In genomic region chr3:69865920-69866679, GRCh38 we compare ENCODE assay signal across 12 cellular contexts.
DNase-seq lines count a peak whose midpoint lies in the region; ATAC-seq, FAIRE-seq and TF ChIP-seq lines count a peak whose summit lies in the region.
"Had no signal": no experiment of that assay in that cellular context is flagged by ENCODE, and none has a peak within 500 bp of the region (broad histone marks: within the 10 kb centered on the region; RNA-seq: fewer than 3 reads in every experiment).

No MANE protein-coding gene starts in this region.

- TF ChIP-seq POLR2A in A549 (IDR thresholded peaks at IDR 0.05; ENCODE audit: low read length) = no peak

- CTCF ChIA-PET in A549 (lab: Yijun Ruan, JAX) = interaction anchor here (0.6 to 3.0 kb wide), 6 partner anchors 10 to 745 kb away, joined by 3 to 16 read pairs (median 4); no protein-coding TSS in a partner anchor

- H3K36me3 ChIP-seq in SJSA1 (no peaks in the 10 kb centered on the region), neural progenitor cell (no peaks in the 10 kb centered on the region)

- ATAC-seq in A549 = peak; percentile 86
- ATAC-seq in GM19351 (IDR thresholded peaks at IDR 0.05; ENCODE audit: unreplicated experiment) = no peak
- no peak for ATAC-seq in HG03432 (IDR thresholded peaks at IDR 0.05; ENCODE audit: unreplicated experiment)
- ATAC-seq: natural killer cell treated with Interleukin-12 subunit alpha and Interleukin-12 subunit beta and Interleukin-15 and Interleukin-18, amount 100 ng/mL, for 72 hours had no signal

- no peak for TF ChIP-seq CTCF in A549 (IDR thresholded peaks at IDR 0.05)
- no peak for TF ChIP-seq CTCF in neural progenitor cell (IDR thresholded peaks at IDR 0.05)

- no peaks in the 10 kb centered on the region for H4K20me1 ChIP-seq in neural progenitor cell (ENCODE audit: low read depth)

- peak in 1 of 2 experiments; percentile 65 for DNase-seq in A549 (ENCODE audit: low read depth in 1 of 2, low spot score in 1 of 2)
- peak in 1 of 2 experiments; percentile 54 for DNase-seq in SJSA1 (ENCODE audit: low read depth in 1 of 2, low spot score in 2 of 2)
- peak; percentile 39 for DNase-seq in glomerular visceral epithelial cell (ENCODE audit: extremely low spot score)
- peak; percentile 10 for DNase-seq in neural progenitor cell (ENCODE audit: low spot score)
- no peak for DNase-seq in GM19238 (ENCODE audit: insufficient read length, low spot score)
- no peak for DNase-seq in NCI-H187 treated with DMSO at 0.1 percent for 48 hours (lab: John Stamatoyannopoulos, UW)
- DNase-seq: Kasumi-1 had no signal

- H3K79me2 ChIP-seq in neural progenitor cell (ENCODE audit: low read depth) = no peaks in the 10 kb centered on the region

- no peaks in the 10 kb centered on the region for H3F3A ChIP-seq in neural progenitor cell (ENCODE audit: low read depth)

- TF ChIP-seq RAD21 in A549 (conservative IDR thresholded peaks at IDR 0.05 in 1 of 2, IDR thresholded peaks at IDR 0.05 in 1 of 2) = no peak

- H3K27me3 ChIP-seq in SJSA1 (replicated peaks) (no peaks in the 10 kb centered on the region), neural progenitor cell (no peaks in the 10 kb centered on the region)

- no peaks in the 10 kb centered on the region for H3K9me3 Mint-ChIP-seq in neural progenitor cell

- H3K27ac Mint-ChIP-seq in neural progenitor cell = no peak overlapping the region
- H3K27ac Mint-ChIP-seq: B cell; natural killer cell treated with Interleukin-12 subunit alpha and Interleukin-12 subunit beta and Interleukin-15 and Interleukin-18, amount 100 ng/mL, for 72 hours had no signal

- peak overlapping the region; percentile 84 for H2AFZ ChIP-seq in neural progenitor cell (replicated peaks)

- no peaks in the 10 kb centered on the region for H3K27me3 Mint-ChIP-seq in neural progenitor cell (ENCODE audit: insufficient read depth, low read depth)
- H3K27me3 Mint-ChIP-seq: B cell; natural killer cell treated with Interleukin-12 subunit alpha and Interleukin-12 subunit beta and Interleukin-15 and Interleukin-18, amount 100 ng/mL, for 72 hours had no signal

- H3K4me3 ChIP-seq in A549 (peak overlapping the region; percentile 45), SJSA1 (peak overlapping the region; percentile 32), neural progenitor cell (no peak overlapping the region)

- H3K27ac ChIP-seq in A549 (peak overlapping the region; percentile 80 to 85), SJSA1 (peak overlapping the region; percentile 85), neural progenitor cell (no peak overlapping the region)

- no peak for TF ChIP-seq EP300 in A549 (IDR thresholded peaks at IDR 0.05)

- H3K9ac ChIP-seq in neural progenitor cell = no peak overlapping the region

- POLR2A ChIA-PET in A549 (lab: Yijun Ruan, JAX) = interaction anchor here (0.6 to 1.6 kb wide), 3 partner anchors 9 to 175 kb away, joined by 3 to 5 read pairs (median 4); no protein-coding TSS in a partner anchor

- H3K4me1 ChIP-seq in A549 (peaks cover 56% of the 10 kb centered on the region), SJSA1 (replicated peaks) (peaks cover 52% of the 10 kb centered on the region), neural progenitor cell (no peaks in the 10 kb centered on the region)

- H3K36me3 Mint-ChIP-seq in neural progenitor cell = no peaks in the 10 kb centered on the region
- H3K36me3 Mint-ChIP-seq: natural killer cell treated with Interleukin-12 subunit alpha and Interleukin-12 subunit beta and Interleukin-15 and Interleukin-18, amount 100 ng/mL, for 72 hours had no signal

- H3K4me3 Mint-ChIP-seq in neural progenitor cell = no peak overlapping the region
- H3K4me3 Mint-ChIP-seq: B cell; natural killer cell treated with Interleukin-12 subunit alpha and Interleukin-12 subunit beta and Interleukin-15 and Interleukin-18, amount 100 ng/mL, for 72 hours had no signal

- H3K9me3 ChIP-seq in A549 (no peaks in the 10 kb centered on the region), SJSA1 (replicated peaks) (no peaks in the 10 kb centered on the region), neural progenitor cell (ENCODE audit: low read depth) (no peaks in the 10 kb centered on the region)

- peak overlapping the region; percentile 89 for H3K4me2 ChIP-seq in A549
- no peak overlapping the region for H3K4me2 ChIP-seq in neural progenitor cell

- H3K4me1 Mint-ChIP-seq in neural progenitor cell = peaks cover 13% of the 10 kb centered on the region
- H3K4me1 Mint-ChIP-seq: B cell had no signal

- 3% methylated on average over 7 of the region's 10 CpGs for WGBS in A549 (ENCODE audit: missing lambda C conversion rate)

- peak; percentile 51 for FAIRE-seq in A549 (lab: Jason Lieb, UNC)
- FAIRE-seq: GM18507 had no signal

TF ChIP-seq in A549, 52 proteins besides CTCF, POLR2A, EP300 and RAD21:
- TF ChIP-seq JUN (IDR thresholded peaks at IDR 0.05) = peak in 1 of 2 experiments; percentile 35; a peak in 1 of 5 replicates
- 0 out of 2 replicates have a peak, but pooled peaks have one; percentile 31 for TF ChIP-seq MAX (IDR thresholded peaks at IDR 0.05)
- no peak for TF ChIP-seq SREBF2 (IDR thresholded peaks at IDR 0.05)

Comparison
In these comparisons a context has a peak if more than half of its experiments do, and no peak if none do; other contexts are left out.
1. ATAC-seq: peak in A549 (2 of 2); none in GM19351 (single experiment) and HG03432 (single experiment).
2. DNase-seq: peak in glomerular visceral epithelial cell (single experiment) and neural progenitor cell (single experiment); none in GM19238 (single experiment) and NCI-H187 treated with DMSO at 0.1 percent for 48 hours (single experiment).